In the genomic region with DNA sequence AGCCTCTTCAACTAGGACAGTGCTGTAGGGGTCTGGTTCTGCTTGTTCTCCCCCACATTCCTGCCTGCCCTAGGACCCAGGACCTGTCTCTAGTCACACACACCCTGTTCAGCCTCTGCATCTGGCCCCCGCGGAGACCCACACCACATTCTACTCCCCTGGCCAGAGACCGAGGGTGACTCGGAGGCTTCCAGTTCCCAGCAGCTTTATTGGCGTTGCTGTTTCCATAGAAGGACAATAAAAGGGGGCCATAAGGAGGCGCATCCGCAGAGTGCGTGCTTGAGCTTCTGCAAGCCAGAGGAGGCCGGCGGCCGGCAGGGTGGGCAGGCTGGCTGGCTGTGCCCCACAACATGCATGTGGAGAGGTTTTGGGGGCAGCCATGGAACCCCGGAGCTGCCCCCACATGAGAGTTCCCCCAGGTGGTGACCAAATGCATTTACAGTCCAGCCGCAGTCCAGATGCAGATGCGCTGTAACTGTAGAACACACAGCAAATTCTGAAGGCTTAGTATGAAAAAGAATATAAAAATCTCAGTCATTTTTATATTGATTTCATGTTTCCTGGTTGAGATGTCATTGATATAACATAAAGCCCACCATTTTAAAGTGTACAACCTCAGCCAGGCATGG, we compare ENCODE assay signal across 17 cellular contexts. TPM values are rescaled to one million over a fixed set of nuclear protein-coding genes. Genes with fewer than 3 reads are reported as not detected.
A peak's percentile ranks its signal among the peaks of the same experiment; 100 is the strongest.
DNase-seq lines count a peak whose midpoint lies in the region; ATAC-seq and TF ChIP-seq lines count a peak whose summit lies in the region.
"Had no signal": no experiment of that assay in that cellular context is flagged by ENCODE, and none has a peak within 500 bp of the region (broad histone marks: within the 10 kb centered on the region; RNA-seq: fewer than 3 reads in every experiment).

No MANE protein-coding gene starts in this region.

- TF ChIP-seq CTCF in GM23338 (conservative IDR thresholded peaks at IDR 0.05; ENCODE audit: low read depth in 2 of 2): peak; percentile 10 to 26; a peak in 2 of 4 replicates
- peak; percentile 6 for TF ChIP-seq CTCF in NB4 (IDR thresholded peaks at IDR 0.05; ENCODE audit: low read depth, low read length)
- TF ChIP-seq CTCF in progenitor cell of endocrine pancreas (IDR thresholded peaks at IDR 0.05; ENCODE audit: unreplicated experiment): no peak

- no peak overlapping the region; the same call in 1 of the 2 replicates for H3K27ac Mint-ChIP-seq in GM23338
- peak overlapping the region; percentile 43 for H3K27ac Mint-ChIP-seq in progenitor cell of endocrine pancreas
- H3K27ac Mint-ChIP-seq: CD8-positive, alpha-beta T cell had no signal

- no peak overlapping the region for H3K4me3 ChIP-seq in GM23338
- H3K4me3 ChIP-seq in NB4 (ENCODE audit: low read depth, low read length): no peak overlapping the region
- H3K4me3 ChIP-seq: PC-9, SJSA1 had no signal

- H3K4me1 Mint-ChIP-seq in GM23338 (peaks cover 31% of the 10 kb centered on the region), progenitor cell of endocrine pancreas (ENCODE audit: low read depth) (peaks cover 5% of the 10 kb centered on the region)

- H3K27me3 Mint-ChIP-seq in GM23338 (ENCODE audit: insufficient read depth, low read depth, poor library complexity) (peaks cover 3% of the 10 kb centered on the region), progenitor cell of endocrine pancreas (no peaks in the 10 kb centered on the region)

- ATAC-seq in GM23338: no peak
- ATAC-seq: CD8-positive, alpha-beta T cell had no signal

- no peaks in the 10 kb centered on the region; the same call in 1 of the 2 replicates for H4K20me1 ChIP-seq in GM23338 (replicated peaks; ENCODE audit: insufficient read depth)

- peaks cover 5% of the 10 kb centered on the region; the same call in 1 of the 3 replicates for H3K9me3 Mint-ChIP-seq in GM23338
- H3K9me3 Mint-ChIP-seq in progenitor cell of endocrine pancreas (ENCODE audit: low read depth): peaks cover 8% of the 10 kb centered on the region
- H3K9me3 Mint-ChIP-seq: CD8-positive, alpha-beta T cell had no signal

- H3K27me3 ChIP-seq in GM23338 (ENCODE audit: insufficient read depth): no peaks in the 10 kb centered on the region
- H3K27me3 ChIP-seq: SJSA1 had no signal

- no peak for TF ChIP-seq POLR2A in NB4 (IDR thresholded peaks at IDR 0.05; ENCODE audit: extremely low read depth, insufficient read length)

- peaks cover 36% of the 10 kb centered on the region for H3K36me3 Mint-ChIP-seq in GM23338 (ENCODE audit: low read depth)
- peaks cover 32% of the 10 kb centered on the region for H3K36me3 Mint-ChIP-seq in progenitor cell of endocrine pancreas (ENCODE audit: insufficient read depth)

- DNase-seq in GM23338 (ENCODE audit: low spot score): no peak
- no peak for DNase-seq in NB4 (ENCODE audit: low read depth)
- peak; percentile 65 for DNase-seq in islet precursor cell
- no peak for DNase-seq in progenitor cell of endocrine pancreas (ENCODE audit: low spot score, unreplicated experiment)
- DNase-seq in H4 (ENCODE audit: low spot score): no peak
- DNase-seq in substantia nigra (lab: John Stamatoyannopoulos, UW): no peak
- no peak for DNase-seq in kidney glomerular epithelial cell (lab: John Stamatoyannopoulos, UW)
- DNase-seq: CD8-positive, alpha-beta T cell; DMS79 treated with DMSO at 0.1 percent for 48 hours; IMR-90; Kasumi-1; NCI-H1417; NCI-H187 treated with DMSO at 0.1 percent for 48 hours; NCI-H510A; NCI-H82; PC-9 had no signal

- no peak overlapping the region for H3K4me2 ChIP-seq in GM23338
- H3K4me2 ChIP-seq: PC-9 had no signal

- peaks cover 8% of the 10 kb centered on the region; the same call in 1 of the 2 replicates for H3F3A ChIP-seq in GM23338 (replicated peaks; ENCODE audit: low read depth)

- no peaks in the 10 kb centered on the region for H3K79me2 ChIP-seq in GM23338 (replicated peaks; ENCODE audit: insufficient read depth)

- 0 out of 2 replicates have a peak, but pooled peaks cover 8% of the 10 kb centered on the region for H3K36me3 ChIP-seq in GM23338 (ENCODE audit: insufficient read depth)
- H3K36me3 ChIP-seq: SJSA1 had no signal

- H3K9me2 ChIP-seq in GM23338 (ENCODE audit: insufficient read depth): peaks cover 3% of the 10 kb centered on the region; the same call in 1 of the 2 replicates

- no peak overlapping the region for H2AFZ ChIP-seq in GM23338
- H2AFZ ChIP-seq: PC-9 had no signal

- H3K4me3 Mint-ChIP-seq in GM23338 (no peak overlapping the region), progenitor cell of endocrine pancreas (ENCODE audit: low read depth) (no peak overlapping the region)
- H3K4me3 Mint-ChIP-seq: CD8-positive, alpha-beta T cell had no signal

- H3K27ac ChIP-seq in GM23338 (ENCODE audit: low read depth): no peak overlapping the region
- no peak overlapping the region for H3K27ac ChIP-seq in substantia nigra (ENCODE audit: low read depth, low read length, poor library complexity, severe bottlenecking)
- H3K27ac ChIP-seq: PC-9, SJSA1 had no signal

- peaks cover 9% of the 10 kb centered on the region; the same call in 1 of the 2 replicates for H3K4me1 ChIP-seq in GM23338 (ENCODE audit: insufficient read depth)
- H3K4me1 ChIP-seq: SJSA1 had no signal

TF ChIP-seq in GM23338, 12 proteins besides CTCF, POLR2A, EP300 and RAD21 (continues in another document):
- TF ChIP-seq NANOG (IDR thresholded peaks at IDR 0.05; ENCODE audit: borderline replicate concordance): no peak
- no peak for TF ChIP-seq POLR2AphosphoS5 (IDR thresholded peaks at IDR 0.05; ENCODE audit: low read depth)
- TF ChIP-seq EZH2phosphoT487 (IDR thresholded peaks at IDR 0.05; ENCODE audit: unreplicated experiment): no peak
- TF ChIP-seq, protein P1, sequence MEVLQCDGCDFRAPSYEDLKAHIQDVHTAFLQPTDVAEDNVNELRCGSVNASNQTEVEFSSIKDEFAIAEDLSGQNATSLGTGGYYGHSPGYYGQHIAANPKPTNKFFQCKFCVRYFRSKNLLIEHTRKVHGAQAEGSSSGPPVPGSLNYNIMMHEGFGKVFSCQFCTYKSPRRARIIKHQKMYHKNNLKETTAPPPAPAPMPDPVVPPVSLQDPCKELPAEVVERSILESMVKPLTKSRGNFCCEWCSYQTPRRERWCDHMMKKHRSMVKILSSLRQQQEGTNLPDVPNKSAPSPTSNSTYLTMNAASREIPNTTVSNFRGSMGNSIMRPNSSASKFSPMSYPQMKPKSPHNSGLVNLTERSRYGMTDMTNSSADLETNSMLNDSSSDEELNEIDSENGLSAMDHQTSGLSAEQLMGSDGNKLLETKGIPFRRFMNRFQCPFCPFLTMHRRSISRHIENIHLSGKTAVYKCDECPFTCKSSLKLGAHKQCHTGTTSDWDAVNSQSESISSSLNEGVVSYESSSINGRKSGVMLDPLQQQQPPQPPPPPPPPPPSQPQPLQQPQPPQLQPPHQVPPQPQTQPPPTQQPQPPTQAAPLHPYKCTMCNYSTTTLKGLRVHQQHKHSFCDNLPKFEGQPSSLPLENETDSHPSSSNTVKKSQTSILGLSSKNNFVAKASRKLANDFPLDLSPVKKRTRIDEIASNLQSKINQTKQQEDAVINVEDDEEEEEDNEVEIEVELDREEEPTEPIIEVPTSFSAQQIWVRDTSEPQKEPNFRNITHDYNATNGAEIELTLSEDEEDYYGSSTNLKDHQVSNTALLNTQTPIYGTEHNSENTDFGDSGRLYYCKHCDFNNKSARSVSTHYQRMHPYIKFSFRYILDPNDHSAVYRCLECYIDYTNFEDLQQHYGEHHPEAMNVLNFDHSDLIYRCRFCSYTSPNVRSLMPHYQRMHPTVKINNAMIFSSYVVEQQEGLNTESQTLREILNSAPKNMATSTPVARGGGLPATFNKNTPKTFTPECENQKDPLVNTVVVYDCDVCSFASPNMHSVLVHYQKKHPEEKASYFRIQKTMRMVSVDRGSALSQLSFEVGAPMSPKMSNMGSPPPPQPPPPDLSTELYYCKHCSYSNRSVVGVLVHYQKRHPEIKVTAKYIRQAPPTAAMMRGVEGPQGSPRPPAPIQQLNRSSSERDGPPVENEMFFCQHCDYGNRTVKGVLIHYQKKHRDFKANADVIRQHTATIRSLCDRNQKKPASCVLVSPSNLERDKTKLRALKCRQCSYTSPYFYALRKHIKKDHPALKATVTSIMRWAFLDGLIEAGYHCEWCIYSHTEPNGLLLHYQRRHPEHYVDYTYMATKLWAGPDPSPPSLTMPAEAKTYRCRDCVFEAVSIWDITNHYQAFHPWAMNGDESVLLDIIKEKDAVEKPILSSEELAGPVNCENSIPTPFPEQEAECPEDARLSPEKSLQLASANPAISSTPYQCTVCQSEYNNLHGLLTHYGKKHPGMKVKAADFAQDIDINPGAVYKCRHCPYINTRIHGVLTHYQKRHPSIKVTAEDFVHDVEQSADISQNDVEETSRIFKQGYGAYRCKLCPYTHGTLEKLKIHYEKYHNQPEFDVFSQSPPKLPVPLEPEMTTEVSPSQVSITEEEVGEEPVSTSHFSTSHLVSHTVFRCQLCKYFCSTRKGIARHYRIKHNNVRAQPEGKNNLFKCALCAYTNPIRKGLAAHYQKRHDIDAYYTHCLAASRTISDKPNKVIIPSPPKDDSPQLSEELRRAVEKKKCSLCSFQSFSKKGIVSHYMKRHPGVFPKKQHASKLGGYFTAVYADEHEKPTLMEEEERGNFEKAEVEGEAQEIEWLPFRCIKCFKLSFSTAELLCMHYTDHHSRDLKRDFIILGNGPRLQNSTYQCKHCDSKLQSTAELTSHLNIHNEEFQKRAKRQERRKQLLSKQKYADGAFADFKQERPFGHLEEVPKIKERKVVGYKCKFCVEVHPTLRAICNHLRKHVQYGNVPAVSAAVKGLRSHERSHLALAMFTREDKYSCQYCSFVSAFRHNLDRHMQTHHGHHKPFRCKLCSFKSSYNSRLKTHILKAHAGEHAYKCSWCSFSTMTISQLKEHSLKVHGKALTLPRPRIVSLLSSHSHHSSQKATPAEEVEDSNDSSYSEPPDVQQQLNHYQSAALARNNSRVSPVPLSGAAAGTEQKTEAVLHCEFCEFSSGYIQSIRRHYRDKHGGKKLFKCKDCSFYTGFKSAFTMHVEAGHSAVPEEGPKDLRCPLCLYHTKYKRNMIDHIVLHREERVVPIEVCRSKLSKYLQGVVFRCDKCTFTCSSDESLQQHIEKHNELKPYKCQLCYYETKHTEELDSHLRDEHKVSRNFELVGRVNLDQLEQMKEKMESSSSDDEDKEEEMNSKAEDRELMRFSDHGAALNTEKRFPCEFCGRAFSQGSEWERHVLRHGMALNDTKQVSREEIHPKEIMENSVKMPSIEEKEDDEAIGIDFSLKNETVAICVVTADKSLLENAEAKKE (CRISPR knock-in tag; IDR thresholded peaks at IDR 0.05): no peak
- no peak for TF ChIP-seq EZH2 (IDR thresholded peaks at IDR 0.05; ENCODE audit: low read depth, unreplicated experiment)
- no peak for TF ChIP-seq CREB1 (CRISPR knock-in tag; IDR thresholded peaks at IDR 0.05; ENCODE audit: low read depth)
- no peak for TF ChIP-seq JUNB (IDR thresholded peaks at IDR 0.05; ENCODE audit: unreplicated experiment)
- no peak for TF ChIP-seq ZNF114 (CRISPR knock-in tag; IDR thresholded peaks at IDR 0.05)

RNA-seq across cellular contexts. Expression of a gene that starts 52.4 kb away (rescaled TPM):
- 26.5 and 33.3 TPM in 2 replicates for total RNA-seq in GM23338 (2014; rRNA removed; shearing (Covaris generic))
- polyA plus RNA-seq in GM23338 (2016; fragmentation: Nextera tagmentation; extraction: Ambion mirVana): 27.2 and 31.1 TPM in 2 replicates
- 50.8 and 57.0 TPM in 2 replicates for total RNA-seq in progenitor cell of endocrine pancreas
- 2.7 and 6.4 TPM in 2 replicates for total RNA-seq in H4 (2014; rRNA removed; shearing (Covaris generic))
